In genomic region chr2:127415593-127416485, GRCh38 we compare ENCODE assay signal across 8 cellular contexts. TPM values are rescaled to one million over a fixed set of nuclear protein-coding genes. Genes with fewer than 3 reads are reported as not detected.
DNase-seq lines count a peak whose midpoint lies in the region; ATAC-seq and TF ChIP-seq lines count a peak whose summit lies in the region.

No MANE protein-coding gene starts in this region.

- H3K36me3 ChIP-seq in KOPT-K1 (ENCODE audit: insufficient read depth, low read length) (no peaks in the 10 kb centered on the region), WERI-Rb-1 (no peaks in the 10 kb centered on the region; the same call in 1 of the 2 replicates), mammary epithelial cell (ENCODE audit: insufficient read depth, low read length) (no peaks in the 10 kb centered on the region)

- H4K20me1 ChIP-seq in mammary epithelial cell (ENCODE audit: insufficient read depth, low read length) = no peaks in the 10 kb centered on the region

- H3K9me3 ChIP-seq in KOPT-K1 (ENCODE audit: insufficient read depth, low read length, poor library complexity, severe bottlenecking) = no peaks in the 10 kb centered on the region
- peaks cover 5% of the 10 kb centered on the region for H3K9me3 ChIP-seq in WERI-Rb-1 (ENCODE audit: severe bottlenecking)
- H3K9me3 ChIP-seq in mammary epithelial cell (replicated peaks; ENCODE audit: insufficient read depth, low read length) = no peaks in the 10 kb centered on the region

- TF ChIP-seq CTCF in WERI-Rb-1 (IDR thresholded peaks at IDR 0.05; ENCODE audit: low read depth, low read length) (peak; percentile 88), mammary epithelial cell (conservative IDR thresholded peaks at IDR 0.05 in 1 of 2, IDR thresholded peaks at IDR 0.05 in 1 of 2; ENCODE audit: extremely low read depth in 1 of 2, insufficient read depth in 1 of 2, low read depth in 1 of 2, low read length in 2 of 2) (peak; percentile 45 to 77)

- 16% methylated on average over 26 of the region's 53 CpGs for WGBS in mammary epithelial cell (ENCODE audit: low coverage, missing lambda C conversion rate)

- BruUV-seq in mammary epithelial cell (replicated peaks; lab: Mats Ljungman, UMichigan) = no TSS peak

- dilution Hi-C loops in mammary epithelial cell (cut with HindIII; ENCODE audit: low sequenced_read_pairs) = loop anchor here (10.0 kb wide), 1 partner anchor 61 kb away; no protein-coding TSS in a partner anchor

- peak overlapping the region; percentile 93 for H2AFZ ChIP-seq in mammary epithelial cell (ENCODE audit: low read depth, low read length)

- intact Hi-C loops in mammary epithelial cell (cut with micrococcal nuclease) = loop anchor here (1.0 to 2.0 kb wide), 4 partner anchors 29 to 92 kb away; partner anchors contain the start of gene MAP3K2

- H3K27me3 ChIP-seq in WERI-Rb-1 (ENCODE audit: insufficient read depth, low read depth, severe bottlenecking) (peaks cover 6% of the 10 kb centered on the region), mammary epithelial cell (ENCODE audit: insufficient read depth, low read length) (no peaks in the 10 kb centered on the region)

- H3K9ac ChIP-seq in mammary epithelial cell (ENCODE audit: insufficient read depth, low read length) = no peak overlapping the region

- H3K4me1 ChIP-seq in mammary epithelial cell (ENCODE audit: insufficient read depth, low read length) = peaks cover 47% of the 10 kb centered on the region

- in situ Hi-C loops in mammary epithelial cell (cut with MboI; ENCODE audit: low sequenced_read_pairs in 2 of 2) = no loop called here

- H3K4me3 ChIP-seq in WERI-Rb-1 (ENCODE audit: low read depth, low read length) (peak overlapping the region; percentile 46), mammary epithelial cell (replicated peaks in 1 of 3; ENCODE audit: insufficient read depth in 1 of 3, low read depth in 2 of 3, low read length in 3 of 3) (peak overlapping the region; percentile 26 to 45 (median 43))

- no peaks in the 10 kb centered on the region for H3K79me2 ChIP-seq in mammary epithelial cell (ENCODE audit: insufficient read depth, low read length)

- DNase-seq in DMS53 treated with DMSO at 0.1 percent for 48 hours (lab: John Stamatoyannopoulos, UW; ENCODE audit: unreplicated experiment) (peak; percentile 85), WERI-Rb-1 (peak; percentile 86), mammary epithelial cell (peak; percentile 72), left lobe of liver (ENCODE audit: low spot score) (peak; percentile 93), amniotic stem cell (lab: John Stamatoyannopoulos, UW) (no peak)
- DNase-seq in stimulated activated CD4-positive, alpha-beta T cell treated with anti-CD3 and anti-CD28 coated beads, Interleukin-4, amount 100 ng/mL, for 1 hour = peak; percentile 82

- peak overlapping the region; percentile 100 for H3K4me2 ChIP-seq in mammary epithelial cell (ENCODE audit: insufficient read depth, low read depth, low read length)

- H3K27ac ChIP-seq in KOPT-K1 (ENCODE audit: low read depth, low read length, poor library complexity, severe bottlenecking) (peak overlapping the region; percentile 86), WERI-Rb-1 (no peak overlapping the region), mammary epithelial cell (ENCODE audit: insufficient read depth, low read depth, low read length) (peak overlapping the region; percentile 10)

- peak; percentile 85 for ATAC-seq in GM21576 (IDR thresholded peaks at IDR 0.05; ENCODE audit: unreplicated experiment)
- ATAC-seq in left lobe of liver = peak; percentile 65

- CTCF ChIA-PET in mammary epithelial cell (lab: Charles Lee; ENCODE audit: low non-redundant PET) = no interaction called here

RNA-seq across cellular contexts. Expression of gene PROC, which starts 2.4 kb away (rescaled TPM):
- total RNA-seq in mammary epithelial cell = 1 to 10 TPM; 1.4 to 2.7 TPM
- polyA plus RNA-seq in mammary epithelial cell = 0.60 TPM
- polyA minus RNA-seq in mammary epithelial cell = not detected
- total RNA-seq in left lobe of liver = 479 TPM

RNA-seq across cellular contexts. Expression of gene MAP3K2, which starts 28.1 kb away (rescaled TPM):
- total RNA-seq in mammary epithelial cell (10 to 100 TPM; 50.4 to 65.5 TPM), left lobe of liver (48.9 TPM)
- 7.8 TPM for polyA plus RNA-seq in mammary epithelial cell
- 39.6 TPM for polyA minus RNA-seq in mammary epithelial cell

Comparison
In these comparisons a context has a peak if more than half of its experiments do, and no peak if none do; other contexts are left out.
1. RNA of gene PROC, which starts 2.4 kb away (total RNA-seq): 479 TPM in left lobe of liver (single experiment); 1.4 to 2.7 TPM in mammary epithelial cell; every median in the first group is over 100 times any median in the second.